26 cellular contexts compared by ENCODE assay signal in genomic region chr3:190040145-190040544, GRCh38.
"Had no signal": no experiment of that assay in that cellular context is flagged by ENCODE, and none has a peak within 500 bp of the region (broad histone marks: within the 10 kb centered on the region; RNA-seq: fewer than 3 reads in every experiment).

No MANE protein-coding gene starts in this region.

- ATAC-seq: effector memory CD8-positive, alpha-beta T cell; gastroesophageal sphincter; stimulated activated naive B cell treated with anti-CD40 and anti-IgM and Interleukin-4, amounts not matched to agents 10 μg/mL and 1 μg/mL and 100 μg/mL, for 72 hours; upper lobe of right lung had no signal

- H3K36me3 Mint-ChIP-seq: activated CD4-positive, alpha-beta memory T cell treated with anti-CD3 and anti-CD28 coated beads for 36 hours; stimulated activated naive B cell treated with anti-CD40 and anti-IgM and Interleukin-4, amounts not matched to agents 10 μg/mL and 1 μg/mL and 100 μg/mL, for 72 hours had no signal

- H3K4me3 ChIP-seq: gastroesophageal sphincter, hepatocyte, left ventricle myocardium inferior, ovary, stomach, thyroid gland, upper lobe of right lung had no signal

- H2AFZ ChIP-seq: hepatocyte had no signal

- H3K4me2 ChIP-seq: hepatocyte had no signal

- H3K27ac ChIP-seq: brain microvascular endothelial cell, gastroesophageal sphincter, hepatocyte, left ventricle myocardium inferior, neutrophil, ovary, stomach, thyroid gland, upper lobe of right lung, WERI-Rb-1 had no signal

- DNase-seq: activated CD4-positive, alpha-beta memory T cell treated with anti-CD3 and anti-CD28 coated beads for 36 hours; activated CD4-positive, alpha-beta T cell treated with anti-CD3 and anti-CD28 coated beads, Interleukin-2, amount 10 ng/mL, durations not matched to agents 24 days and 14 days; activated CD4-positive, CD25-positive, alpha-beta regulatory T cell treated with anti-CD3 and anti-CD28 coated beads, Interleukin-2, amount 50 U/mL, for 72 hours; activated CD8-positive, alpha-beta memory T cell treated with anti-CD3 and anti-CD28 coated beads, Interleukin-2, amount 50 U/mL, for 48 hours; activated gamma-delta T cell; activated naive CD4-positive, alpha-beta T cell treated with anti-CD3 and anti-CD28 coated beads, Interleukin-2, amount 50 U/mL, for 16 hours; activated T-cell treated with anti-CD3 and anti-CD28 coated beads, Interleukin-2, amount 50 U/mL, for 24 hours; amniotic stem cell; brain microvascular endothelial cell; cortex of kidney; effector memory CD8-positive, alpha-beta T cell; erythroblast; left ventricle myocardium inferior; nephron progenitor cell; ovary; stimulated activated CD4-positive, alpha-beta T cell treated with anti-CD3 and anti-CD28 coated beads, Interleukin-15, amount 100 ng/mL, for 24 hours; stimulated activated CD4-positive, alpha-beta T cell treated with anti-CD3 and anti-CD28 coated beads, Interleukin-2, amount 100 ng/mL, for 24 hours; stimulated activated naive B cell treated with anti-CD40 and anti-IgM and Interleukin-4, amounts not matched to agents 10 μg/mL and 1 μg/mL and 100 μg/mL, for 72 hours; stomach; thyroid gland; upper lobe of right lung; WERI-Rb-1 had no signal

- H3K9me3 Mint-ChIP-seq: activated CD4-positive, alpha-beta memory T cell treated with anti-CD3 and anti-CD28 coated beads for 36 hours; activated CD4-positive, alpha-beta T cell treated with anti-CD3 and anti-CD28 coated beads, Interleukin-2, amount 10 ng/mL, durations not matched to agents 24 days and 14 days; activated T-cell treated with anti-CD3 and anti-CD28 coated beads, Interleukin-2, amount 50 U/mL, for 24 hours; effector memory CD8-positive, alpha-beta T cell; nephron progenitor cell; stimulated activated naive B cell treated with anti-CD40 and anti-IgM and Interleukin-4, amounts not matched to agents 10 μg/mL and 1 μg/mL and 100 μg/mL, for 72 hours had no signal

- H3K27ac Mint-ChIP-seq: activated CD4-positive, alpha-beta memory T cell treated with anti-CD3 and anti-CD28 coated beads for 36 hours; activated CD4-positive, alpha-beta T cell treated with anti-CD3 and anti-CD28 coated beads, Interleukin-2, amount 10 ng/mL, durations not matched to agents 24 days and 14 days; activated T-cell treated with anti-CD3 and anti-CD28 coated beads, Interleukin-2, amount 50 U/mL, for 24 hours; effector memory CD8-positive, alpha-beta T cell; nephron progenitor cell; progenitor cell of endocrine pancreas; stimulated activated naive B cell treated with anti-CD40 and anti-IgM and Interleukin-4, amounts not matched to agents 10 μg/mL and 1 μg/mL and 100 μg/mL, for 72 hours had no signal

- H3K4me1 Mint-ChIP-seq: activated CD4-positive, alpha-beta T cell treated with anti-CD3 and anti-CD28 coated beads, Interleukin-2, amount 10 ng/mL, durations not matched to agents 24 days and 14 days; stimulated activated naive B cell treated with anti-CD40 and anti-IgM and Interleukin-4, amounts not matched to agents 10 μg/mL and 1 μg/mL and 100 μg/mL, for 72 hours had no signal

- H3K4me3 Mint-ChIP-seq: activated CD4-positive, alpha-beta memory T cell treated with anti-CD3 and anti-CD28 coated beads for 36 hours; activated CD4-positive, alpha-beta T cell treated with anti-CD3 and anti-CD28 coated beads, Interleukin-2, amount 10 ng/mL, durations not matched to agents 24 days and 14 days; activated T-cell treated with anti-CD3 and anti-CD28 coated beads, Interleukin-2, amount 50 U/mL, for 24 hours; effector memory CD8-positive, alpha-beta T cell; nephron progenitor cell; stimulated activated naive B cell treated with anti-CD40 and anti-IgM and Interleukin-4, amounts not matched to agents 10 μg/mL and 1 μg/mL and 100 μg/mL, for 72 hours had no signal

- H3K9me3 ChIP-seq: gastroesophageal sphincter, left ventricle myocardium inferior, neutrophil, ovary, stomach, thyroid gland, upper lobe of right lung had no signal

- H3K4me1 ChIP-seq: left ventricle myocardium inferior, thyroid gland, upper lobe of right lung had no signal

- H3K36me3 ChIP-seq: brain microvascular endothelial cell, gastroesophageal sphincter, left ventricle myocardium inferior, neutrophil, ovary, stomach, thyroid gland, upper lobe of right lung, WERI-Rb-1 had no signal

- H3K27me3 ChIP-seq: brain microvascular endothelial cell, gastroesophageal sphincter, hepatocyte, neutrophil, ovary, stomach, thyroid gland, upper lobe of right lung had no signal
